In the genomic region with DNA sequence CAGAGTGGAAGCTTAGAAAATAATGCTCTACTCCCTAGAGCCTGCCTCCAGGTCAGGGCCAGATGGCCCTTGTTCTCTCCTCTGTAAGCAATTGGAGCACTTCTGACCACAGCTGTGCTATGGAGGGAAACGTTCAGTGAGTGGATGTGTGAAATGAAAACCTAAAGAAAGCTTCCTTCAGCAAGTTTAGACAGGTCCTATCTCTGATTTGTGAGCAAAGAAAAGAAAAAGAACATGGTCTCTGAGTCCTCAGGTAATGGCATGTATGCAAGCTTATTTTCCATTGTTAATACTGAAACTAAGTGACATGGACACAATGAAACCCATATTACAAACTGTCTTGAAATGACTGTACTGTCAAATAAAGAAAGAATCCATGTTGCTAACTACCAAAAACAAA, we compare ENCODE assay signal across 14 cellular contexts.
A peak's percentile ranks its signal among the peaks of the same experiment; 100 is the strongest.
DNase-seq lines count a peak whose midpoint lies in the region; ATAC-seq lines count a peak whose summit lies in the region.
"Had no signal": no experiment of that assay in that cellular context is flagged by ENCODE, and none has a peak within 500 bp of the region (broad histone marks: within the 10 kb centered on the region; RNA-seq: fewer than 3 reads in every experiment).

No MANE protein-coding gene starts in this region.

- H3K4me3 Mint-ChIP-seq in activated T-cell treated with anti-CD3 and anti-CD28 coated beads, Interleukin-2, amount 50 U/mL, for 72 hours = no peak overlapping the region
- H3K4me3 Mint-ChIP-seq in activated T-cell treated with anti-CD3 and anti-CD28 coated beads, Interleukin-2, amount 50 U/mL, for 24 hours = no peak overlapping the region
- H3K4me3 Mint-ChIP-seq: activated CD4-positive, alpha-beta T cell treated with anti-CD3 and anti-CD28 coated beads, Interleukin-2, amount 10 ng/mL, durations not matched to agents 7 days and 5 days; IgD-negative memory B cell had no signal

- H3K36me3 Mint-ChIP-seq in activated T-cell treated with anti-CD3 and anti-CD28 coated beads, Interleukin-2, amount 50 U/mL, for 72 hours (ENCODE audit: insufficient read depth in 2 of 2) = peaks cover under 1 to 1% of the 10 kb centered on the region in 2 donors
- no peaks in the 10 kb centered on the region for H3K36me3 Mint-ChIP-seq in activated T-cell treated with anti-CD3 and anti-CD28 coated beads, Interleukin-2, amount 50 U/mL, for 24 hours (ENCODE audit: low read depth)
- H3K36me3 Mint-ChIP-seq: IgD-negative memory B cell had no signal

- H3K9me3 Mint-ChIP-seq in activated T-cell treated with anti-CD3 and anti-CD28 coated beads, Interleukin-2, amount 50 U/mL, for 72 hours = peaks cover under 1 to 1% of the 10 kb centered on the region in 2 donors
- peaks cover 1% of the 10 kb centered on the region for H3K9me3 Mint-ChIP-seq in activated T-cell treated with anti-CD3 and anti-CD28 coated beads, Interleukin-2, amount 50 U/mL, for 24 hours

- no peak overlapping the region for H3K27ac Mint-ChIP-seq in activated T-cell treated with anti-CD3 and anti-CD28 coated beads, Interleukin-2, amount 50 U/mL, for 72 hours
- no peak overlapping the region for H3K27ac Mint-ChIP-seq in activated T-cell treated with anti-CD3 and anti-CD28 coated beads, Interleukin-2, amount 50 U/mL, for 24 hours
- H3K27ac Mint-ChIP-seq: activated CD4-positive, alpha-beta T cell treated with anti-CD3 and anti-CD28 coated beads, Interleukin-2, amount 10 ng/mL, durations not matched to agents 7 days and 5 days; IgD-negative memory B cell had no signal

- peak; percentile 64 to 72 for ATAC-seq in activated T-cell treated with anti-CD3 and anti-CD28 coated beads, Interleukin-2, amount 50 U/mL, for 72 hours (replicated peaks in 1 of 2)
- ATAC-seq in HG02588 (IDR thresholded peaks at IDR 0.05; ENCODE audit: unreplicated experiment) (peak; percentile 93), HG03439 (IDR thresholded peaks at IDR 0.05; ENCODE audit: unreplicated experiment) (peak; percentile 90)
- ATAC-seq: A549 had no signal

- DNase-seq in activated T-cell treated with anti-CD3 and anti-CD28 coated beads, Interleukin-2, amount 50 U/mL, for 72 hours = no peak
- no peak for DNase-seq in activated T-cell treated with anti-CD3 and anti-CD28 coated beads, Interleukin-2, amount 50 U/mL, for 1 hour
- peak; percentile 4 for DNase-seq in retina
- DNase-seq in GM03348 (ENCODE audit: low spot score) = no peak
- DNase-seq in activated T-cell treated with anti-CD3 and anti-CD28 coated beads, Interleukin-2, amount 50 U/mL, for 24 hours = no peak
- DNase-seq in midbrain (lab: John Stamatoyannopoulos, UW) = no peak
- DNase-seq: activated CD4-positive, alpha-beta T cell treated with anti-CD3 and anti-CD28 coated beads, Interleukin-2, amount 10 ng/mL, durations not matched to agents 7 days and 5 days; posterior cingulate gyrus; SK-N-SH; stimulated activated CD4-positive, alpha-beta T cell treated with anti-CD3 and anti-CD28 coated beads, Interleukin-4, amount 100 ng/mL, for 24 hours had no signal

- H3K27me3 Mint-ChIP-seq in activated T-cell treated with anti-CD3 and anti-CD28 coated beads, Interleukin-2, amount 50 U/mL, for 72 hours (ENCODE audit: low read depth) = no peaks in the 10 kb centered on the region
- H3K27me3 Mint-ChIP-seq in activated T-cell treated with anti-CD3 and anti-CD28 coated beads, Interleukin-2, amount 50 U/mL, for 24 hours = no peaks in the 10 kb centered on the region
- H3K27me3 Mint-ChIP-seq: activated CD4-positive, alpha-beta T cell treated with anti-CD3 and anti-CD28 coated beads, Interleukin-2, amount 10 ng/mL, durations not matched to agents 7 days and 5 days; IgD-negative memory B cell had no signal

- peaks cover 8% of the 10 kb centered on the region for H3K4me1 Mint-ChIP-seq in activated T-cell treated with anti-CD3 and anti-CD28 coated beads, Interleukin-2, amount 50 U/mL, for 72 hours (ENCODE audit: low read depth)
- H3K4me1 Mint-ChIP-seq in activated T-cell treated with anti-CD3 and anti-CD28 coated beads, Interleukin-2, amount 50 U/mL, for 24 hours (ENCODE audit: low read depth) = peaks cover 4% of the 10 kb centered on the region
- H3K4me1 Mint-ChIP-seq: activated CD4-positive, alpha-beta T cell treated with anti-CD3 and anti-CD28 coated beads, Interleukin-2, amount 10 ng/mL, durations not matched to agents 7 days and 5 days; IgD-negative memory B cell had no signal
